Comparison of ENCODE assay signal across 24 cellular contexts in the genomic region with DNA sequence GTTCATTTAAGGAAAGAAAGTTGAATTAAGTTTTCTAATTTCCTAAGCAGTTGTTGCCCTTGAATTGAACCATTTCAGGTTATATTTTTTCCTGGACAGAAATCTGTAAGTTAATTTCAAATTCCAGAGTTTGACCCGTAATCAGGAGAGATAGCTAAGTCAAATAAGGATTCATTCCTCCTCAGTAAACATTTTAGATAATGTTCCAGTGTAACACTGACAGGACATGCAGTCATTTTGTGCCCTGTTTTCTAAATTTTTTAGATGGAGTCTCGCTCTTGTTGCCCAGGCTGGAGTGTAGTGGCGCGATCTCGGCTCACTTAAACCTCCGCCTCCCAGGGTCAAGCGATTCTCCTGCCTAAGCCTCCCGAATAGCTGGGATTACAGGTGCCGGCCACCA.
A peak's percentile ranks its signal among the peaks of the same experiment; 100 is the strongest.
DNase-seq lines count a peak whose midpoint lies in the region; ATAC-seq, FAIRE-seq and TF ChIP-seq lines count a peak whose summit lies in the region.
"Had no signal": no experiment of that assay in that cellular context is flagged by ENCODE, and none has a peak within 500 bp of the region (broad histone marks: within the 10 kb centered on the region; RNA-seq: fewer than 3 reads in every experiment).

No MANE protein-coding gene starts in this region.

- H3K79me2 ChIP-seq in HepG2 (ENCODE audit: insufficient read depth, low read length), result no peaks in the 10 kb centered on the region
- no peaks in the 10 kb centered on the region for H3K79me2 ChIP-seq in hepatocyte

- H3K9me3 ChIP-seq in liver (ENCODE audit: control insufficient read depth in 4 of 4, low read length in 3 of 4) (no peaks in the 10 kb centered on the region), HepG2 (ENCODE audit: low read length) (no peaks in the 10 kb centered on the region), hepatocyte (ENCODE audit: low read depth) (no peaks in the 10 kb centered on the region), right lobe of liver (no peaks in the 10 kb centered on the region), spleen (no peaks in the 10 kb centered on the region)
- H3K9me3 ChIP-seq: A549; BLaER1 treated with 17β-estradiol and CSF1 and Interleukin-3, amounts not matched to agents 10 nM and 100 nM had no signal

- no peak for ATAC-seq in HepG2
- peak; percentile 60 to 84 (median 72) for ATAC-seq in right lobe of liver
- ATAC-seq: A549; CD8-positive, alpha-beta T cell; GM12878 had no signal

- DNase-seq in HepG2 (ENCODE audit: low spot score), result no peak
- no peak for DNase-seq in hepatocyte (ENCODE audit: low spot score)
- no peak for DNase-seq in right lobe of liver
- no peak for DNase-seq in spleen
- no peak for DNase-seq in NCI-H187 treated with DMSO at 0.1 percent for 48 hours (lab: John Stamatoyannopoulos, UW)
- no peak for DNase-seq in activated CD4-positive, alpha-beta T cell treated with anti-CD3 and anti-CD28 coated beads, Interleukin-2, amount 50 U/mL, for 48 hours
- DNase-seq: AML-193; CD4-positive, alpha-beta T cell; CD8-positive, alpha-beta T cell; DMS 273 treated with DMSO at 0.1 percent for 48 hours; DMS153; DMS53; DMS79; DND-41; EL; GDM1 had no signal

- H3K4me1 ChIP-seq in liver (ENCODE audit: control insufficient read depth in 4 of 4, insufficient read depth in 4 of 4, low read length in 3 of 4) (peaks cover 0 to 7% (median 2%) of the 10 kb centered on the region in 4 donors), HepG2 (ENCODE audit: insufficient read depth, low read length) (no peaks in the 10 kb centered on the region), hepatocyte (ENCODE audit: insufficient read depth) (peaks cover 18% of the 10 kb centered on the region), right lobe of liver (peaks cover 0 to 6% (median 0%) of the 10 kb centered on the region in 4 donors), spleen (no peaks in the 10 kb centered on the region)
- H3K4me1 ChIP-seq: A549 had no signal

- no peak for TF ChIP-seq CTCF in liver (IDR thresholded peaks at IDR 0.05; ENCODE audit: low read depth, low read length, missing input control)
- TF ChIP-seq CTCF in HepG2 (CRISPR knock-in tag; IDR thresholded peaks at IDR 0.05), result no peak
- TF ChIP-seq CTCF in hepatocyte (IDR thresholded peaks at IDR 0.05; ENCODE audit: poor library complexity), result no peak
- no peak for TF ChIP-seq CTCF in right lobe of liver (IDR thresholded peaks at IDR 0.05)
- TF ChIP-seq CTCF in spleen (IDR thresholded peaks at IDR 0.05 in 8 of 11, conservative IDR thresholded peaks at IDR 0.05 in 3 of 11), result no peak

- TF ChIP-seq EP300 in HepG2 (IDR thresholded peaks at IDR 0.05; ENCODE audit: low read depth in 2 of 2, low read length in 2 of 2), result no peak
- no peak for TF ChIP-seq EP300 in HepG2 (CRISPR knock-in tag; IDR thresholded peaks at IDR 0.05; ENCODE audit: borderline replicate concordance)

- FAIRE-seq in HepG2 (lab: Jason Lieb, UNC), result no peak
- FAIRE-seq: A549, GM12878, GM12892, GM18507 had no signal

- CTCF ChIA-PET in HepG2 (lab: Yijun Ruan, JAX; ENCODE audit: low intra/inter-chr PET ratio, low total read pairs), result no interaction called here

- in situ Hi-C loops in HepG2 (cut with HindIII; ENCODE audit: extremely low pct_ligation_motif_present, low pct_unique_long_range_greater_than_20kb), result no loop called here

- H2AFZ ChIP-seq in HepG2 (ENCODE audit: low read length), result no peak overlapping the region
- no peak overlapping the region for H2AFZ ChIP-seq in hepatocyte

- TF ChIP-seq POLR2A in HepG2 (IDR thresholded peaks at IDR 0.05; ENCODE audit: insufficient read depth in 1 of 2, low read depth in 2 of 2, low read length in 2 of 2), result no peak
- no peak for TF ChIP-seq POLR2A in right lobe of liver (IDR thresholded peaks at IDR 0.05)
- TF ChIP-seq POLR2A in spleen (IDR thresholded peaks at IDR 0.05), result no peak

- H3K36me3 ChIP-seq in liver (ENCODE audit: control insufficient read depth in 4 of 4, insufficient read depth in 3 of 4, low read depth in 1 of 4, low read length in 3 of 4) (no peaks in the 10 kb centered on the region), HepG2 (replicated peaks in 1 of 2; ENCODE audit: control insufficient read depth in 1 of 2, insufficient read depth in 2 of 2, low read length in 2 of 2) (no peaks in the 10 kb centered on the region), hepatocyte (replicated peaks; ENCODE audit: insufficient read depth, low read depth) (no peaks in the 10 kb centered on the region), right lobe of liver (no peaks in the 10 kb centered on the region), spleen (no peaks in the 10 kb centered on the region)
- H3K36me3 ChIP-seq: BLaER1 treated with 17β-estradiol and CSF1 and Interleukin-3, amounts not matched to agents 10 nM and 100 nM had no signal

- intact Hi-C loops in HepG2 (cut with micrococcal nuclease; ENCODE audit: unreplicated experiment) (no loop called here), right lobe of liver (cut with DNase I) (no loop called here), spleen (cut with DNase I; ENCODE audit: low total_unique reads) (no loop called here)

- TF ChIP-seq RAD21 in liver (IDR thresholded peaks at IDR 0.05) (no peak), HepG2 (CRISPR knock-in tag; IDR thresholded peaks at IDR 0.05) (no peak)

- WGBS in liver, result 47% methylated on average over 9 of the region's 9 CpGs
- 67% methylated on average over 9 of the region's 9 CpGs for WGBS in HepG2 (ENCODE audit: low lambda C conversion rate)
- 68% methylated on average over 9 of the region's 9 CpGs for WGBS in hepatocyte (ENCODE audit: low lambda C conversion rate, missing lambda C conversion rate)
- 28% methylated on average over 4 of the region's 9 CpGs for WGBS in right lobe of liver (ENCODE audit: insufficient coverage, low coverage, low lambda C conversion rate, missing lambda C conversion rate)
- WGBS in spleen, 5 donors, result 86 to 97% (median 93%) methylated on average over 9 of the region's 9 CpGs

- POLR2A ChIA-PET in HepG2 (lab: Yijun Ruan, JAX), result no interaction called here

- no TSS peak for BruUV-seq in HepG2 (replicated peaks; lab: Mats Ljungman, UMichigan)

- H3K27me3 ChIP-seq in liver (ENCODE audit: control insufficient read depth in 4 of 4, insufficient read depth in 4 of 4, low read length in 3 of 4), result no peaks in the 10 kb centered on the region
- no peaks in the 10 kb centered on the region for H3K27me3 ChIP-seq in HepG2 (ENCODE audit: control insufficient read depth in 1 of 2, insufficient read depth in 2 of 2, low read length in 2 of 2)
- H3K27me3 ChIP-seq in hepatocyte, result no peaks in the 10 kb centered on the region
- no peaks in the 10 kb centered on the region for H3K27me3 ChIP-seq in right lobe of liver
- H3K27me3 ChIP-seq in spleen (replicated peaks in 1 of 7), result no peaks in the 10 kb centered on the region

- H3K4me3 ChIP-seq in liver (ENCODE audit: low read depth in 1 of 3, low read length in 3 of 3), result peak overlapping the region in 1 of 3 donors; percentile 21
- H3K4me3 ChIP-seq in HepG2 (replicated peaks in 1 of 3; ENCODE audit: insufficient read depth in 1 of 3, low read depth in 2 of 3, low read length in 3 of 3), result no peak overlapping the region
- no peak overlapping the region for H3K4me3 ChIP-seq in hepatocyte
- peak overlapping the region in 2 of 3 donors; percentile 0 to 28 for H3K4me3 ChIP-seq in right lobe of liver
- H3K4me3 ChIP-seq in spleen, result no peak overlapping the region
- H3K4me3 ChIP-seq: A549; BLaER1 treated with 17β-estradiol and CSF1 and Interleukin-3, amounts not matched to agents 10 nM and 100 nM; GM12878 had no signal

- H3K27ac ChIP-seq in liver (ENCODE audit: low read depth in 1 of 2, low read length in 2 of 2) (no peak overlapping the region), HepG2 (ENCODE audit: extremely low read length, insufficient read depth, low read length) (no peak overlapping the region), hepatocyte (no peak overlapping the region), right lobe of liver (peak overlapping the region; percentile 25 to 38 (median 37)), spleen (no peak overlapping the region)
- H3K27ac ChIP-seq: 22Rv1; A549; BLaER1 treated with 17β-estradiol and CSF1 and Interleukin-3, amounts not matched to agents 10 nM and 100 nM; C4-2B had no signal

- no peaks in the 10 kb centered on the region for H4K20me1 ChIP-seq in HepG2 (ENCODE audit: insufficient read depth, low read length)
- no peaks in the 10 kb centered on the region for H4K20me1 ChIP-seq in hepatocyte (ENCODE audit: insufficient read depth, poor library complexity, severe bottlenecking)
- H4K20me1 ChIP-seq: BLaER1 treated with 17β-estradiol and CSF1 and Interleukin-3, amounts not matched to agents 10 nM and 100 nM had no signal

- no peaks in the 10 kb centered on the region for H3K9me2 ChIP-seq in hepatocyte (replicated peaks; ENCODE audit: insufficient read depth)

- no peak overlapping the region for H3K4me2 ChIP-seq in HepG2 (ENCODE audit: low read depth, low read length)
- H3K4me2 ChIP-seq in hepatocyte, result peak overlapping the region; percentile 60
- H3K4me2 ChIP-seq: A549 had no signal

- no peak overlapping the region for H3K9ac ChIP-seq in liver (ENCODE audit: low read depth in 1 of 2, low read length in 2 of 2)
- no peak overlapping the region for H3K9ac ChIP-seq in HepG2 (ENCODE audit: insufficient read depth, low read depth, low read length)
- H3K9ac ChIP-seq: BLaER1 treated with 17β-estradiol and CSF1 and Interleukin-3, amounts not matched to agents 10 nM and 100 nM had no signal

TF ChIP-seq in liver, 16 proteins besides CTCF, POLR2A, EP300 and RAD21 (continues in another document):
- TF ChIP-seq EGR1 (IDR thresholded peaks at IDR 0.05; ENCODE audit: low read depth in 2 of 2) (no peak), HNF4A (conservative IDR thresholded peaks at IDR 0.05) (peak; percentile 8 to 22), SP1 (IDR thresholded peaks at IDR 0.05) (no peak), NR2F2 (IDR thresholded peaks at IDR 0.05) (no peak)

TF ChIP-seq in HepG2, 621 proteins besides CTCF, POLR2A, EP300 and RAD21:
- no peak for TF ChIP-seq ETV6 (CRISPR knock-in tag; conservative IDR thresholded peaks at IDR 0.05)
- no peak for TF ChIP-seq KLF15 (CRISPR knock-in tag; IDR thresholded peaks at IDR 0.05; ENCODE audit: borderline replicate concordance)
- no peak for TF ChIP-seq ZBTB1 (CRISPR knock-in tag; IDR thresholded peaks at IDR 0.05; ENCODE audit: borderline replicate concordance)
- TF ChIP-seq ZNF598 (CRISPR knock-in tag; IDR thresholded peaks at IDR 0.05; ENCODE audit: borderline replicate concordance), result no peak
- no peak for TF ChIP-seq NONO (IDR thresholded peaks at IDR 0.05)
- no peak for TF ChIP-seq NONO (CRISPR knock-in tag; conservative IDR thresholded peaks at IDR 0.05)
- TF ChIP-seq HNRNPUL1 (IDR thresholded peaks at IDR 0.05; ENCODE audit: low read depth, low read length), result no peak
- no peak for TF ChIP-seq RXRA (CRISPR knock-in tag; IDR thresholded peaks at IDR 0.05)
- no peak for TF ChIP-seq ZC3H13 (CRISPR knock-in tag; IDR thresholded peaks at IDR 0.05)
- no peak for TF ChIP-seq HOXA5 (CRISPR knock-in tag; IDR thresholded peaks at IDR 0.05)

Comparison
In these comparisons a context has a peak if more than half of its experiments do, and no peak if none do; other contexts are left out.
1. H3K27ac ChIP-seq: peak in right lobe of liver (3 of 3); none in liver (0 of 2), HepG2 (single experiment), hepatocyte (single experiment) and spleen (0 of 8).
2. H3K4me3 ChIP-seq: peak in right lobe of liver (2 of 3); none in HepG2 (0 of 3), hepatocyte (single experiment) and spleen (0 of 8).